ENCODE assay signal across 19 cellular contexts in the genomic region with DNA sequence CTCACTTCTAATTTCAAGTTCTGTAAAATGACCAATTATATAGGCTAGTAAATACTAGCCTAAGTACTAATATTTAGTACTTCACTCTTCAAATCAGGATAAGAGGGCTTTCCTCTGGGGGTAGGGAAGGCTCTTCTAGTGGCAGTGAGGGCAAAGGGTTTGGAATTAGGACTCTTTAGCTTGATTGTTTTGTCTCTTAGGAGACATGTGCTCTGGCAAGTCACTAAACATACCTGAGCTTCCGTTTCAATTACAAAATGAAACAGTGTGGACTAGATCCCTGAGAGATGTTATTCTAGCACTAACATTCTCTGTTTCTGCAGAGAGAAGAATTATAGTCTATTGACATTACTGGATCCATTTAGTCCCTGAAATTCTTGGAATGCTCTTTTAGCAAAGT.
DNase-seq lines count a peak whose midpoint lies in the region; ATAC-seq and TF ChIP-seq lines count a peak whose summit lies in the region.
"Had no signal": no experiment of that assay in that cellular context is flagged by ENCODE, and none has a peak within 500 bp of the region (broad histone marks: within the 10 kb centered on the region; RNA-seq: fewer than 3 reads in every experiment).

No MANE protein-coding gene starts in this region.

- peak overlapping the region; percentile 23 for H3K4me2 ChIP-seq in parathyroid adenoma (ENCODE audit: low read length)

- no peak overlapping the region for H3K4me3 ChIP-seq in heart right ventricle
- no peak overlapping the region for H3K4me3 ChIP-seq in parathyroid adenoma (ENCODE audit: low read depth, low read length)
- H3K4me3 ChIP-seq: GM23248, HAP-1 had no signal

- ATAC-seq in Right ventricle myocardium superior (ENCODE audit: poor library complexity) (peak; percentile 83), left cardiac atrium (no peak), heart right ventricle (peak in 5 of 8 donors; percentile 32 to 86 (median 51)), HG03442 (IDR thresholded peaks at IDR 0.05; ENCODE audit: unreplicated experiment) (no peak)

- no peaks in the 10 kb centered on the region for H3K27me3 ChIP-seq in heart right ventricle
- no peaks in the 10 kb centered on the region for H3K27me3 ChIP-seq in parathyroid adenoma (ENCODE audit: control insufficient read depth, insufficient read depth, low read length)
- H3K27me3 ChIP-seq: BE2C had no signal

- no peak for TF ChIP-seq CTCF in heart right ventricle (IDR thresholded peaks at IDR 0.05)
- TF ChIP-seq CTCF in parathyroid adenoma (IDR thresholded peaks at IDR 0.05), result no peak

- no peak overlapping the region for H2AFZ ChIP-seq in parathyroid adenoma
- H2AFZ ChIP-seq: GM23248 had no signal

- WGBS in heart right ventricle, 2 donors, result 38% methylated on average over 1 of the region's 1 CpG

- H3K36me3 ChIP-seq in heart right ventricle (peaks cover 0 to 38% (median 0%) of the 10 kb centered on the region in 9 donors), parathyroid adenoma (ENCODE audit: control insufficient read depth, insufficient read depth, low read length) (no peaks in the 10 kb centered on the region)
- H3K36me3 ChIP-seq: BE2C, HAP-1 had no signal

- no peak overlapping the region for H3K9ac ChIP-seq in parathyroid adenoma
- H3K9ac ChIP-seq: GM23248 had no signal

- no peak for DNase-seq in Right ventricle myocardium superior
- no peak for DNase-seq in left cardiac atrium
- DNase-seq in NCI-H82 (lab: John Stamatoyannopoulos, UW), result peak; percentile 64
- no peak for DNase-seq in heart right ventricle
- DNase-seq in HK-2 (ENCODE audit: unreplicated experiment), result no peak
- DNase-seq: ACHN; BE2C; C1 segment of cervical spinal cord; CD4-positive, CD25-positive, alpha-beta regulatory T cell; CD8-positive, alpha-beta memory T cell; COR-L47; DMS 273 treated with DMSO at 0.1 percent for 48 hours; DMS53; GDM1; GM23248; IMR-90 had no signal

- intact Hi-C loops in Right ventricle myocardium superior (cut with DNase I), result no loop called here
- intact Hi-C loops in left cardiac atrium (cut with DNase I), result no loop called here
- intact Hi-C loops in heart right ventricle (cut with DNase I), result loop anchor here in 1 of 10 donors (10.0 kb wide), 1 partner anchor 223 kb away; a partner anchor contains a TSS

- no peak overlapping the region for H3K27ac ChIP-seq in heart right ventricle
- no peak overlapping the region for H3K27ac ChIP-seq in parathyroid adenoma
- H3K27ac ChIP-seq: GM23248 had no signal

- H3K9me3 ChIP-seq in heart right ventricle (no peaks in the 10 kb centered on the region), parathyroid adenoma (ENCODE audit: control insufficient read depth, low read length) (no peaks in the 10 kb centered on the region)
- H3K9me3 ChIP-seq: BE2C, HAP-1 had no signal

- H3K79me2 ChIP-seq in parathyroid adenoma, result no peaks in the 10 kb centered on the region

- peaks cover 0 to 12% (median 0%) of the 10 kb centered on the region in 9 donors for H3K4me1 ChIP-seq in heart right ventricle
- H3K4me1 ChIP-seq in parathyroid adenoma, result peaks cover 20% of the 10 kb centered on the region
- H3K4me1 ChIP-seq: BE2C, HAP-1 had no signal

Comparison
In these comparisons a context has a peak if more than half of its experiments do, and no peak if none do; other contexts are left out.
1. ATAC-seq: peak in Right ventricle myocardium superior (single experiment) and heart right ventricle (5 of 8); none in left cardiac atrium (0 of 2) and HG03442 (single experiment).